In genomic region chr18:77304263-77304662, GRCh38 we compare ENCODE assay signal across 26 cellular contexts. TPM values are rescaled to one million over a fixed set of nuclear protein-coding genes. Genes with fewer than 3 reads are reported as not detected.
"Had no signal": no experiment of that assay in that cellular context is flagged by ENCODE, and none has a peak within 500 bp of the region (broad histone marks: within the 10 kb centered on the region; RNA-seq: fewer than 3 reads in every experiment).

No MANE protein-coding gene starts in this region.

- H3K4me2 ChIP-seq: hepatocyte had no signal

- H3K4me3 ChIP-seq: hepatocyte, left ventricle myocardium inferior, lung, ovary, right atrium auricular region, right lobe of liver, spleen, suprapubic skin, thoracic aorta, tibial artery, upper lobe of right lung had no signal

- H3K27ac ChIP-seq: hepatocyte, left ventricle myocardium inferior, ovary, right atrium auricular region, right lobe of liver, spleen, suprapubic skin, thoracic aorta, tibial artery, upper lobe of right lung had no signal

- DNase-seq: islet precursor cell; left ventricle myocardium inferior; mesendoderm; naive B cell; natural killer cell; nephron progenitor cell; ovary; right lobe of liver; small intestine; spleen; stimulated activated CD4-positive, alpha-beta T cell treated with anti-CD3 and anti-CD28 coated beads, Interleukin-4, amount 100 ng/mL, for 24 hours; stimulated activated naive CD4-positive, alpha-beta T cell; tibial artery; trophoblast cell; upper lobe of right lung had no signal

- H2AFZ ChIP-seq: hepatocyte had no signal

- H3K4me1 ChIP-seq: left ventricle myocardium inferior, right atrium auricular region, right lobe of liver, spleen, suprapubic skin, tibial artery, upper lobe of right lung had no signal

- ATAC-seq: natural killer cell; right lobe of liver; stimulated activated effector memory CD8-positive, alpha-beta T cell treated with anti-CD3 and anti-CD28 coated beads, Interleukin-12 subunit alpha, Interleukin-12 subunit beta, amount 100 ng/mL, for 72 hours; upper lobe of right lung had no signal

- H3K27me3 ChIP-seq: hepatocyte, ovary, right atrium auricular region, right lobe of liver, suprapubic skin, tibial artery, upper lobe of right lung had no signal

- H3K79me2 ChIP-seq: hepatocyte had no signal

- H3K36me3 ChIP-seq: left ventricle myocardium inferior, ovary, right atrium auricular region, right lobe of liver, spleen, suprapubic skin, thoracic aorta, tibial artery, upper lobe of right lung had no signal

- H3K9me3 ChIP-seq: left ventricle myocardium inferior, ovary, right atrium auricular region, right lobe of liver, spleen, suprapubic skin, thoracic aorta, tibial artery, upper lobe of right lung had no signal

RNA-seq across cellular contexts. Expression of gene GALR1, which starts 54.6 kb away (rescaled TPM):
- total RNA-seq: kidney epithelial cell, lower leg skin, mesothelial cell of epicardium, natural killer cell, pulmonary artery endothelial cell, renal cortical epithelial cell, spleen had no signal
- polyA plus RNA-seq: hepatocyte, ovary, spleen had no signal
